ENCODE assay signal across 1 cellular context in genomic region chr19:53864308-53864836, GRCh38.
TF ChIP-seq lines count a peak whose summit lies in the region.

No MANE protein-coding gene starts in this region.

TF ChIP-seq in WTC11, 78 proteins besides CTCF, POLR2A, EP300 and RAD21 (continued from another document):
- TF ChIP-seq ZNF532 (CRISPR knock-in tag; IDR thresholded peaks at IDR 0.05; ENCODE audit: borderline replicate concordance) (no peak), STAT6 (CRISPR knock-in tag; conservative IDR thresholded peaks at IDR 0.05; ENCODE audit: low read depth) (no peak), CREB1 (CRISPR knock-in tag; IDR thresholded peaks at IDR 0.05) (no peak), TEAD4 (CRISPR knock-in tag; IDR thresholded peaks at IDR 0.05) (no peak), ZNF317 (CRISPR knock-in tag; IDR thresholded peaks at IDR 0.05; ENCODE audit: borderline replicate concordance, low read depth) (no peak), GRHL2 (CRISPR knock-in tag; IDR thresholded peaks at IDR 0.05; ENCODE audit: insufficient replicate concordance, severe bottlenecking) (no peak), SP1 (CRISPR knock-in tag; conservative IDR thresholded peaks at IDR 0.05) (no peak), USF1 (CRISPR knock-in tag; IDR thresholded peaks at IDR 0.05) (no peak), RELA (CRISPR knock-in tag; IDR thresholded peaks at IDR 0.05; ENCODE audit: borderline replicate concordance) (no peak), JAZF1 (CRISPR knock-in tag; IDR thresholded peaks at IDR 0.05) (no peak), OVOL2 (CRISPR knock-in tag; IDR thresholded peaks at IDR 0.05; ENCODE audit: borderline replicate concordance) (no peak), PREB (CRISPR knock-in tag; IDR thresholded peaks at IDR 0.05; ENCODE audit: borderline replicate concordance) (no peak), ERG (CRISPR knock-in tag; IDR thresholded peaks at IDR 0.05) (no peak)
